Comparison of ENCODE assay signal across 8 cellular contexts in genomic region chr11:15770798-15771414, GRCh38.
DNase-seq lines count a peak whose midpoint lies in the region; ATAC-seq and TF ChIP-seq lines count a peak whose summit lies in the region.
"Had no signal": no experiment of that assay in that cellular context is flagged by ENCODE, and none has a peak within 500 bp of the region (broad histone marks: within the 10 kb centered on the region; RNA-seq: fewer than 3 reads in every experiment).

No MANE protein-coding gene starts in this region.

- H3K4me1 ChIP-seq in Panc1 (ENCODE audit: control insufficient read depth, insufficient read depth, low read length) (no peaks in the 10 kb centered on the region), psoas muscle (peaks cover 9% of the 10 kb centered on the region)

- POLR2A ChIA-PET in Panc1 (lab: Charles Lee), result no interaction called here

- ATAC-seq in Panc1, result no peak
- peak in 3 of 4 donors; percentile 50 to 54 (median 50) for ATAC-seq in psoas muscle
- ATAC-seq in GM18858 (IDR thresholded peaks at IDR 0.05; ENCODE audit: unreplicated experiment), result no peak

- BruUV-seq in Panc1 (replicated peaks; lab: Mats Ljungman, UMichigan), result no TSS peak

- WGBS in psoas muscle, 3 donors, result 89 to 100% (median 100%) methylated on average over 1 of the region's 1 CpG

- no peak overlapping the region for H3K27ac ChIP-seq in Panc1 (ENCODE audit: low read length)
- no peak overlapping the region for H3K27ac ChIP-seq in psoas muscle
- H3K27ac ChIP-seq: ovary had no signal

- intact Hi-C loops in Panc1 (cut with micrococcal nuclease; ENCODE audit: unreplicated experiment), result no loop called here
- intact Hi-C loops in psoas muscle (cut with DNase I), result no loop called here

- CTCF ChIA-PET in Panc1 (lab: Charles Lee), result no interaction called here

- H3K27me3 ChIP-seq in GM06990 (replicated peaks; ENCODE audit: control insufficient read depth, insufficient read depth, low read length) (no peaks in the 10 kb centered on the region; the same call in 1 of the 2 replicates), Panc1 (ENCODE audit: control insufficient read depth, insufficient read depth, low read length) (peaks cover 2% of the 10 kb centered on the region), psoas muscle (ENCODE audit: insufficient read depth in 3 of 3, low read length in 2 of 3) (no peaks in the 10 kb centered on the region)
- H3K27me3 ChIP-seq: ovary had no signal

- H3K4me3 ChIP-seq in GM06990 (replicated peaks; ENCODE audit: low read depth, low read length) (no peak overlapping the region), Panc1 (ENCODE audit: low read depth in 2 of 2, low read length in 2 of 2) (no peak overlapping the region), psoas muscle (no peak overlapping the region)
- H3K4me3 ChIP-seq: ovary had no signal

- H3K36me3 ChIP-seq in GM06990 (ENCODE audit: control insufficient read depth, insufficient read depth, low read length) (no peaks in the 10 kb centered on the region), Panc1 (ENCODE audit: control insufficient read depth, insufficient read depth, low read length) (no peaks in the 10 kb centered on the region), psoas muscle (ENCODE audit: insufficient read depth in 1 of 2, low read depth in 1 of 2) (no peaks in the 10 kb centered on the region)
- H3K36me3 ChIP-seq: ovary had no signal

- TF ChIP-seq CTCF in GM06990 (IDR thresholded peaks at IDR 0.05; ENCODE audit: insufficient read depth, low read length, poor library complexity, severe bottlenecking) (peak; percentile 83), Panc1 (IDR thresholded peaks at IDR 0.05) (peak; percentile 68), psoas muscle (IDR thresholded peaks at IDR 0.05) (peak; percentile 57)

- no peaks in the 10 kb centered on the region for H3K9me3 ChIP-seq in Panc1 (ENCODE audit: control insufficient read depth, insufficient read depth, low read depth, low read length)
- no peaks in the 10 kb centered on the region for H3K9me3 ChIP-seq in psoas muscle
- H3K9me3 ChIP-seq: ovary had no signal

- no peak for DNase-seq in GM06990 (ENCODE audit: extremely low read depth, insufficient read length)
- DNase-seq in HCEC 1CT, result peak; percentile 3
- no peak for DNase-seq in Panc1 (ENCODE audit: low read depth, low spot score)
- DNase-seq in fibroblast of peridontal ligament (ENCODE audit: extremely low read depth), result peak; percentile 55
- DNase-seq in psoas muscle, result peak in 1 of 2 donors; percentile 18
- no peak for DNase-seq in DMS79 (lab: John Stamatoyannopoulos, UW)

- in situ Hi-C loops in Panc1 (cut with HindIII; ENCODE audit: low pct_unique_long_range_greater_than_20kb, low sequenced_read_pairs), result no loop called here

Comparison
In these comparisons a context has a peak if more than half of its experiments do, and no peak if none do; other contexts are left out.
1. DNase-seq: peak in HCEC 1CT (single experiment) and fibroblast of peridontal ligament (single experiment); none in GM06990 (single experiment), Panc1 (single experiment) and DMS79 (single experiment).
2. ATAC-seq: peak in psoas muscle (3 of 4); none in Panc1 (single experiment) and GM18858 (single experiment).
3. Peak in every context shown above with its lines, with median percentiles within 50 percentile points of each other: CTCF ChIP-seq.